11 cellular contexts compared by ENCODE assay signal in the genomic region with DNA sequence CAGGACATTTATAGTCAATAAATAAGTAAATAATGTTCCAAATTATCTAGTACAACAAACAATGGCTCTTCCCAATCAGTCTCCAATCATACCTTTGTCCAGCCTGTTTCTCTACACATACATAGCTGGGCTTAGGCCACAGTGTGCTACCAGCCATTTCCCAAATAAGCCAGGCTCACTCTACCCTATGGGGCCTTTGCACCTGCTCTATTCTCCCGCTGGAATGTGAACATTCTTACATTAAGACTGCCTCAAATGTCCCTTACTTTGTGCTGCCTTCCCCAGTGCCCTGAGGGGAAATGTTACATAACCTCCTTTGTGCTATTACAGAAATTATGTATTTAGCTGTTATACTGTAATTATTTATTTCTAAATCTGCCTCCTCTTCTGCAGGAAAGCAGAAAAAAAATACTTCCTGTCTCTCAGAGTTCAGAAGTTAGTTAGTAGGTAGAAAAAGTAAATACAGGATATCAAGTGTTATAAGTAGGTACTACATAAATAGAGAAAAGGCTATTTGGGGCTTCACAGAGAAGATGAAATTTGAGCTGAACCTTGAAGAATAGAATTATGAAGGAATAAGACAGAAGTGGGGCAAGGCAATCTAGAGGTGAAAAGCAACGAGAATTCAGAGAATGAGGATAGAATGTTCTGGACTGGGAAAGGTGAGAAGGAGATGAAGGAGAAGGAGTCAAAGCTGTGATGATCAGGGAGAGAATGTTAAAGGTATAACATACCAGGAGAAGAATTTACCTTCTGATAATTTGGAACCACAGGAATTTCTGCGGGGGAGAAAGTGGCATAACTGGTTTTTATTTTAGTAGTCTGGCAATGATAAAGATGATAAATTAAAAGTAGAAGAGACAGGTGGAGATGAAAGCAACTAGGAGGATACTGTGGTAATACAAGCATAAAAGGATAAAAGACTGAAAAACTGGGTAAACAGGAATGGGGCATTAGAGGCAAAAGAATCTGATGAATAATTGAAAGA. TPM values are rescaled to one million over a fixed set of nuclear protein-coding genes. Genes with fewer than 3 reads are reported as not detected.
DNase-seq lines count a peak whose midpoint lies in the region; ATAC-seq, FAIRE-seq and TF ChIP-seq lines count a peak whose summit lies in the region.
"Had no signal": no experiment of that assay in that cellular context is flagged by ENCODE, and none has a peak within 500 bp of the region (broad histone marks: within the 10 kb centered on the region; RNA-seq: fewer than 3 reads in every experiment).

No MANE protein-coding gene starts in this region.

- ATAC-seq in pancreas (peak in 3 of 4 donors; percentile 36 to 63 (median 53)), HG02970 (IDR thresholded peaks at IDR 0.05; ENCODE audit: low FRiP score, unreplicated experiment) (no peak)

- H3K27ac ChIP-seq in pancreas = peak overlapping the region in 2 of 4 donors; percentile 10 to 31
- H3K27ac ChIP-seq in substantia nigra (ENCODE audit: low read depth, low read length, poor library complexity, severe bottlenecking) = no peak overlapping the region
- H3K27ac ChIP-seq: esophagus squamous epithelium had no signal

- no peaks in the 10 kb centered on the region for H3K36me3 ChIP-seq in pancreas
- H3K36me3 ChIP-seq: esophagus squamous epithelium had no signal

- in situ Hi-C loops in T47D (cut with HindIII; ENCODE audit: low pct_unique_long_range_greater_than_20kb, low sequenced_read_pairs) = no loop called here

- no peak for TF ChIP-seq CTCF in pancreas (IDR thresholded peaks at IDR 0.05)

- no peak overlapping the region for H3K4me3 ChIP-seq in pancreas
- H3K4me3 ChIP-seq: esophagus squamous epithelium had no signal

- DNase-seq in NCI-H2029 treated with DMSO at 0.1 percent for 48 hours (lab: John Stamatoyannopoulos, UW) (peak; percentile 6), NCI-H2029 (lab: John Stamatoyannopoulos, UW) (no peak), NCI-H146 (lab: John Stamatoyannopoulos, UW) (peak; percentile 62), T47D (ENCODE audit: low read depth in 1 of 2, low spot score in 1 of 2) (peak; percentile 18 to 68), pancreas (no peak), OCI-M1 (lab: John Stamatoyannopoulos, UW) (no peak), substantia nigra (lab: John Stamatoyannopoulos, UW) (no peak)
- DNase-seq: esophagus squamous epithelium, KBM-7, NCI-H774 had no signal

- WGBS in pancreas, 2 donors = 40 to 53% methylated on average over 3 of the region's 3 CpGs

- peaks cover 9 to 30% (median 20%) of the 10 kb centered on the region in 3 donors for H3K4me1 ChIP-seq in pancreas

- intact Hi-C loops in pancreas (cut with DNase I) = no loop called here

- no peaks in the 10 kb centered on the region for H3K9me3 ChIP-seq in pancreas
- H3K9me3 ChIP-seq: esophagus squamous epithelium had no signal

- H3K27me3 ChIP-seq in pancreas = no peaks in the 10 kb centered on the region
- H3K27me3 ChIP-seq: esophagus squamous epithelium had no signal

- FAIRE-seq in pancreas (lab: Jason Lieb, UNC) = no peak

RNA-seq across cellular contexts. Expression of gene ROCK1, which starts 37.0 kb away (rescaled TPM):
- total RNA-seq in pancreas = 10 to 100 TPM; 11.1 to 25.1 (median 13.7) TPM
- 1 to 10 TPM; 6.1 to 9.3 TPM for polyA plus RNA-seq in pancreas

Comparison
In these comparisons a context has a peak if more than half of its experiments do, and no peak if none do; other contexts are left out.
1. DNase-seq: peak in NCI-H2029 treated with DMSO at 0.1 percent for 48 hours (single experiment), NCI-H146 (single experiment) and T47D (2 of 2); none in NCI-H2029 (single experiment), pancreas (0 of 6), OCI-M1 (single experiment) and substantia nigra (0 of 49).